ENCODE assay signal across 8 cellular contexts in genomic region chr4:37793562-37793961, GRCh38. TPM values are rescaled to one million over a fixed set of nuclear protein-coding genes. Genes with fewer than 3 reads are reported as not detected.
DNase-seq lines count a peak whose midpoint lies in the region; ATAC-seq and TF ChIP-seq lines count a peak whose summit lies in the region.

No MANE protein-coding gene starts in this region.

- H3K36me3 ChIP-seq in A673 (ENCODE audit: insufficient read depth, low read length, poor library complexity, severe bottlenecking) (no peaks in the 10 kb centered on the region), esophagus squamous epithelium (no peaks in the 10 kb centered on the region)

- POLR2A ChIA-PET in A673 (lab: Charles Lee; ENCODE audit: low non-redundant PET), result no interaction called here

- H3K4me3 ChIP-seq in A673 (ENCODE audit: low read depth, low read length, poor library complexity, severe bottlenecking) (no peak overlapping the region), esophagus squamous epithelium (no peak overlapping the region)

- CTCF ChIA-PET in A673 (lab: Charles Lee), result no interaction called here

- ATAC-seq in sciatic nerve, result peak; percentile 59
- ATAC-seq in GM21515 (IDR thresholded peaks at IDR 0.05; ENCODE audit: unreplicated experiment), result no peak
- no peak for ATAC-seq in GM18520 (IDR thresholded peaks at IDR 0.05; ENCODE audit: unreplicated experiment)
- no peak for ATAC-seq in HG03432 (IDR thresholded peaks at IDR 0.05; ENCODE audit: unreplicated experiment)

- no TSS peak for BruUV-seq in A673 (replicated peaks; lab: Mats Ljungman, UMichigan)

- no peak overlapping the region for H3K27ac ChIP-seq in A673 (ENCODE audit: low read depth, low read length, poor library complexity, severe bottlenecking)
- no peak overlapping the region for H3K27ac ChIP-seq in esophagus squamous epithelium

- no peak for TF ChIP-seq POLR2A in esophagus squamous epithelium (IDR thresholded peaks at IDR 0.05)

- DNase-seq in A673 (ENCODE audit: low spot score) (peak; percentile 19), GDM1 (lab: John Stamatoyannopoulos, UW) (peak; percentile 2), OCI-M1 (lab: John Stamatoyannopoulos, UW) (peak; percentile 47), esophagus squamous epithelium (lab: John Stamatoyannopoulos, UW) (no peak), sciatic nerve (ENCODE audit: low spot score) (no peak)

- H3K27me3 ChIP-seq in A673 (replicated peaks; ENCODE audit: insufficient read depth, low read depth, low read length, poor library complexity) (peaks cover 6% of the 10 kb centered on the region), esophagus squamous epithelium (no peaks in the 10 kb centered on the region)

- H3K9me3 ChIP-seq in A673 (ENCODE audit: low read depth, low read length, poor library complexity, severe bottlenecking) (no peaks in the 10 kb centered on the region), esophagus squamous epithelium (no peaks in the 10 kb centered on the region)

- intact Hi-C loops in A673 (cut with micrococcal nuclease; ENCODE audit: unreplicated experiment) (loop anchor here (2.0 kb wide), 1 partner anchor 191 kb away; no protein-coding TSS in a partner anchor), esophagus squamous epithelium (cut with DNase I) (loop anchor here (5.0 kb wide), 1 partner anchor 191 kb away; no protein-coding TSS in a partner anchor), sciatic nerve (cut with DNase I) (no loop called here)

- H3K4me1 ChIP-seq in A673 (ENCODE audit: insufficient read depth, low read length, poor library complexity, severe bottlenecking), result no peaks in the 10 kb centered on the region
- H3K4me1 ChIP-seq in esophagus squamous epithelium, result no peaks in the 10 kb centered on the region

- TF ChIP-seq CTCF in A673 (conservative IDR thresholded peaks at IDR 0.05; ENCODE audit: low read depth, low read length), result peak; percentile 47
- peak in 5 of 6 experiments; percentile 23 to 68 (median 36) for TF ChIP-seq CTCF in esophagus squamous epithelium (IDR thresholded peaks at IDR 0.05)

RNA-seq across cellular contexts. Expression of gene PGM2, which starts 32.9 kb away (rescaled TPM):
- total RNA-seq in A673 (2021) (27.4 and 31.0 TPM in 2 replicates), esophagus squamous epithelium (100 to 1,000 TPM in 2 of 4 donors, 10 to 100 TPM in 2; 65.6 to 127 (median 93.6) TPM), sciatic nerve (21.5 TPM)

Comparison
In these comparisons a context has a peak if more than half of its experiments do, and no peak if none do; other contexts are left out.
1. DNase-seq: peak in A673 (single experiment), GDM1 (single experiment) and OCI-M1 (single experiment); none in esophagus squamous epithelium (single experiment) and sciatic nerve (single experiment).